ENCODE assay signal across 12 cellular contexts in the genomic region with DNA sequence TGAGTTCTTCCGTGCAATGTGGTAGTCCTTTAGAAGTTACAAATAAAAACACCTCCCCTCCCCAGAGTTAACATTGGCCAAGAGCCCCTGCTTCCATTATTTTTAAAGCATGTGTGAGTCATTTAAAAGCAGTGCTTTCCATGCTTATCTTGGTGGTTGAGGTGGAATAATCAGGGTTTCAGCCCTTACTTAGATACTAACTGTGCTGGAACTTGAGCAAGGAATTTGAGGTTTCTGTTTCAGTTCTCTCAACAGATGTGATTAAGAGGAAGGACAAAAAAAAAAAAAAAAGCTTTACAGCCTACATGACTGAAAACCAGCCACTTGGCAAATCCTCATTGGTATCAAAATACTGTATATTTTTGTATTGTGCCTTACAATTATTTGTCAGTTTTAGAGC.
DNase-seq lines count a peak whose midpoint lies in the region; ATAC-seq and TF ChIP-seq lines count a peak whose summit lies in the region.
"Had no signal": no experiment of that assay in that cellular context is flagged by ENCODE, and none has a peak within 500 bp of the region (broad histone marks: within the 10 kb centered on the region; RNA-seq: fewer than 3 reads in every experiment).

No MANE protein-coding gene starts in this region.

- DNase-seq in AG10803 (ENCODE audit: low read depth) (peak; percentile 72), NOMO-1 treated with DMSO at 0.1 percent for 48 hours (lab: John Stamatoyannopoulos, UW; ENCODE audit: unreplicated experiment) (peak; percentile 65), fibroblast of lung (ENCODE audit: low read depth in 2 of 2) (peak; percentile 65 to 98), mucosa of descending colon (no peak)
- DNase-seq in activated CD4-positive, alpha-beta T cell treated with anti-CD3 and anti-CD28 coated beads for 36 hours = no peak
- no peak for DNase-seq in activated naive CD4-positive, alpha-beta T cell treated with anti-CD3 and anti-CD28 coated beads, Interleukin-2, amount 50 U/mL, for 16 hours
- DNase-seq: activated naive CD4-positive, alpha-beta T cell treated with anti-CD3 and anti-CD28 coated beads, Interleukin-2, amount 10 ng/mL, durations not matched to agents 7 days and 5 days; CD4-positive, alpha-beta memory T cell; NCI-H510A treated with DMSO at 0.1 percent for 48 hours; WERI-Rb-1 had no signal

- H2AFZ ChIP-seq in fibroblast of lung (ENCODE audit: low read length) = no peak overlapping the region

- intact Hi-C loops in mucosa of descending colon (cut with DNase I, micrococcal nuclease) = no loop called here
- intact Hi-C loops in activated CD4-positive, alpha-beta T cell treated with anti-CD3 and anti-CD28 coated beads for 36 hours (cut with DNase I, micrococcal nuclease) = no loop called here

- TF ChIP-seq POLR2A in GM18505 (IDR thresholded peaks at IDR 0.05; ENCODE audit: borderline replicate concordance, extremely low read depth, insufficient read depth, insufficient read length) = no peak

- H3K4me1 ChIP-seq in fibroblast of lung (ENCODE audit: control insufficient read depth, extremely low read depth, insufficient read depth, low read length) = no peaks in the 10 kb centered on the region
- H3K4me1 ChIP-seq in mucosa of descending colon (ENCODE audit: low read depth) = no peaks in the 10 kb centered on the region

- no peaks in the 10 kb centered on the region for H3K36me3 Mint-ChIP-seq in activated CD4-positive, alpha-beta T cell treated with anti-CD3 and anti-CD28 coated beads for 36 hours (ENCODE audit: low read depth)
- H3K36me3 Mint-ChIP-seq: activated naive CD4-positive, alpha-beta T cell treated with anti-CD3 and anti-CD28 coated beads, Interleukin-2, amount 10 ng/mL, durations not matched to agents 7 days and 5 days; CD4-positive, alpha-beta memory T cell had no signal

- H3K9ac ChIP-seq in fibroblast of lung (ENCODE audit: insufficient read depth, low read length) = no peak overlapping the region

- no peak overlapping the region for H3K27ac Mint-ChIP-seq in activated CD4-positive, alpha-beta T cell treated with anti-CD3 and anti-CD28 coated beads for 36 hours
- H3K27ac Mint-ChIP-seq: activated naive CD4-positive, alpha-beta T cell treated with anti-CD3 and anti-CD28 coated beads, Interleukin-2, amount 10 ng/mL, durations not matched to agents 7 days and 5 days; CD4-positive, alpha-beta memory T cell had no signal

- no peaks in the 10 kb centered on the region for H3K4me1 Mint-ChIP-seq in activated CD4-positive, alpha-beta T cell treated with anti-CD3 and anti-CD28 coated beads for 36 hours
- H3K4me1 Mint-ChIP-seq: activated naive CD4-positive, alpha-beta T cell treated with anti-CD3 and anti-CD28 coated beads, Interleukin-2, amount 10 ng/mL, durations not matched to agents 7 days and 5 days; CD4-positive, alpha-beta memory T cell had no signal

- no peak overlapping the region for H3K27ac ChIP-seq in fibroblast of lung (ENCODE audit: insufficient read depth, low read length)

- H3K36me3 ChIP-seq in fibroblast of lung (ENCODE audit: control insufficient read depth, insufficient read depth, low read length) (no peaks in the 10 kb centered on the region), mucosa of descending colon (ENCODE audit: low read depth) (no peaks in the 10 kb centered on the region)

- POLR2A ChIA-PET in activated CD4-positive, alpha-beta T cell treated with anti-CD3 and anti-CD28 coated beads for 36 hours (lab: Charles Lee) = no interaction called here

- H3K27me3 ChIP-seq in fibroblast of lung (ENCODE audit: control insufficient read depth, insufficient read depth, low read length) = no peaks in the 10 kb centered on the region

- CTCF ChIA-PET in activated CD4-positive, alpha-beta T cell treated with anti-CD3 and anti-CD28 coated beads for 36 hours (lab: Charles Lee) = interaction anchor here (1.4 kb wide), 1 partner anchor 87 kb away, joined by 4 read pairs; no protein-coding TSS in a partner anchor

- H3K27me3 Mint-ChIP-seq in activated CD4-positive, alpha-beta T cell treated with anti-CD3 and anti-CD28 coated beads for 36 hours = peaks cover 14% of the 10 kb centered on the region

- H3K4me3 Mint-ChIP-seq in activated CD4-positive, alpha-beta T cell treated with anti-CD3 and anti-CD28 coated beads for 36 hours = no peak overlapping the region
- H3K4me3 Mint-ChIP-seq: activated naive CD4-positive, alpha-beta T cell treated with anti-CD3 and anti-CD28 coated beads, Interleukin-2, amount 10 ng/mL, durations not matched to agents 7 days and 5 days; CD4-positive, alpha-beta memory T cell had no signal

- H3K9me3 Mint-ChIP-seq in activated CD4-positive, alpha-beta T cell treated with anti-CD3 and anti-CD28 coated beads for 36 hours (ENCODE audit: low read depth) = no peaks in the 10 kb centered on the region
- H3K9me3 Mint-ChIP-seq: activated naive CD4-positive, alpha-beta T cell treated with anti-CD3 and anti-CD28 coated beads, Interleukin-2, amount 10 ng/mL, durations not matched to agents 7 days and 5 days had no signal

- no peak overlapping the region for H3K4me3 ChIP-seq in AG10803 (ENCODE audit: low read length)
- H3K4me3 ChIP-seq in fibroblast of lung (replicated peaks in 1 of 4; ENCODE audit: control extremely low read depth in 1 of 4, insufficient read depth in 1 of 4, low read depth in 3 of 4, low read length in 4 of 4) = no peak overlapping the region
- H3K4me3 ChIP-seq in mucosa of descending colon = no peak overlapping the region

- no peaks in the 10 kb centered on the region for H3K79me2 ChIP-seq in fibroblast of lung (ENCODE audit: control insufficient read depth, insufficient read depth, low read length)

- no peaks in the 10 kb centered on the region for H4K20me1 ChIP-seq in fibroblast of lung (ENCODE audit: control insufficient read depth, extremely low read depth, insufficient read depth, low read length)

- ATAC-seq in mucosa of descending colon (peak; percentile 56), GM21381 (IDR thresholded peaks at IDR 0.05; ENCODE audit: unreplicated experiment) (no peak), GM18505 (IDR thresholded peaks at IDR 0.05; ENCODE audit: unreplicated experiment) (no peak)
- ATAC-seq in activated CD4-positive, alpha-beta T cell treated with anti-CD3 and anti-CD28 coated beads for 36 hours = no peak

- H3K9me3 ChIP-seq in fibroblast of lung (ENCODE audit: control insufficient read depth, insufficient read depth, low read depth, low read length) (no peaks in the 10 kb centered on the region), mucosa of descending colon (no peaks in the 10 kb centered on the region)

- H3K4me2 ChIP-seq in fibroblast of lung (ENCODE audit: extremely low read depth, insufficient read depth, low read length) = no peak overlapping the region

- TF ChIP-seq CTCF in AG10803 (conservative IDR thresholded peaks at IDR 0.05; ENCODE audit: low read length) = no peak
- TF ChIP-seq CTCF in fibroblast of lung (conservative IDR thresholded peaks at IDR 0.05 in 1 of 2, IDR thresholded peaks at IDR 0.05 in 1 of 2; ENCODE audit: low read depth in 1 of 2, low read length in 2 of 2) = no peak
- TF ChIP-seq CTCF in mucosa of descending colon (IDR thresholded peaks at IDR 0.05) = no peak

Comparison
In these comparisons a context has a peak if more than half of its experiments do, and no peak if none do; other contexts are left out.
1. DNase-seq: peak in AG10803 (single experiment), NOMO-1 treated with DMSO at 0.1 percent for 48 hours (single experiment) and fibroblast of lung (2 of 2); none in mucosa of descending colon (0 of 3), activated CD4-positive, alpha-beta T cell treated with anti-CD3 and anti-CD28 coated beads for 36 hours (single experiment) and activated naive CD4-positive, alpha-beta T cell treated with anti-CD3 and anti-CD28 coated beads, Interleukin-2, amount 50 U/mL, for 16 hours (single experiment).